In genomic region chr22:26610072-26610958, GRCh38 we compare ENCODE assay signal across 9 cellular contexts. TPM values are rescaled to one million over a fixed set of nuclear protein-coding genes. Genes with fewer than 3 reads are reported as not detected.
DNase-seq lines count a peak whose midpoint lies in the region; ATAC-seq, FAIRE-seq and TF ChIP-seq lines count a peak whose summit lies in the region.
"Had no signal": no experiment of that assay in that cellular context is flagged by ENCODE, and none has a peak within 500 bp of the region (broad histone marks: within the 10 kb centered on the region; RNA-seq: fewer than 3 reads in every experiment).

No MANE protein-coding gene starts in this region.

- peaks cover 7% of the 10 kb centered on the region for H3K27me3 Mint-ChIP-seq in glutamatergic neuron (ENCODE audit: unreplicated experiment)

- no peak for FAIRE-seq in A549 (lab: Jason Lieb, UNC)
- FAIRE-seq in RCC 7860 (lab: Jason Lieb, UNC) = peak; percentile 87
- FAIRE-seq: colon had no signal

- H3K27ac ChIP-seq in A549 = no peak overlapping the region

- TF ChIP-seq POLR2A in A549 (IDR thresholded peaks at IDR 0.05; ENCODE audit: low read length) = no peak

- H3K4me1 ChIP-seq in A549 (no peaks in the 10 kb centered on the region; the same call in 2 of the 3 replicates), skeletal muscle satellite cell (ENCODE audit: control insufficient read depth, insufficient read depth, low read length) (peaks cover 25% of the 10 kb centered on the region)

- peaks cover under 1% of the 10 kb centered on the region for H3K9me3 Mint-ChIP-seq in glutamatergic neuron (ENCODE audit: unreplicated experiment)

- TF ChIP-seq CTCF in A549 (IDR thresholded peaks at IDR 0.05) (no peak), cardiac fibroblast (IDR thresholded peaks at IDR 0.05; ENCODE audit: low read depth, low read length) (no peak), glutamatergic neuron (IDR thresholded peaks at IDR 0.05; ENCODE audit: partially characterized antibody, unreplicated experiment) (no peak)

- H3K27me3 ChIP-seq in skeletal muscle satellite cell (ENCODE audit: control insufficient read depth, insufficient read depth, low read length) = peaks cover 22% of the 10 kb centered on the region

- no peak overlapping the region for H3K4me3 Mint-ChIP-seq in glutamatergic neuron (ENCODE audit: unreplicated experiment)

- peak overlapping the region; percentile 53 for H3K9ac ChIP-seq in skeletal muscle satellite cell (ENCODE audit: low read depth, low read length)

- no peaks in the 10 kb centered on the region for H3K36me3 Mint-ChIP-seq in glutamatergic neuron (ENCODE audit: unreplicated experiment)

- WGBS in A549 (ENCODE audit: missing lambda C conversion rate) = 52% methylated on average over 12 of the region's 12 CpGs

- TF ChIP-seq RAD21 in A549 (conservative IDR thresholded peaks at IDR 0.05 in 1 of 2, IDR thresholded peaks at IDR 0.05 in 1 of 2) = no peak

- DNase-seq in A549 (ENCODE audit: low read depth in 1 of 2, low spot score in 1 of 2) (no peak), RCC 7860 (ENCODE audit: low spot score) (peak; percentile 86), cardiac fibroblast (ENCODE audit: low read depth in 2 of 2) (peak; percentile 86 to 95), glutamatergic neuron (no peak), islet precursor cell (no peak)

- peaks cover 7% of the 10 kb centered on the region for H3K4me1 Mint-ChIP-seq in glutamatergic neuron (ENCODE audit: low read depth, unreplicated experiment)

- no peak for TF ChIP-seq EP300 in A549 (IDR thresholded peaks at IDR 0.05)

- H3K36me3 ChIP-seq in skeletal muscle satellite cell (ENCODE audit: insufficient read depth, low read length) = no peaks in the 10 kb centered on the region

- POLR2A ChIA-PET in A549 (lab: Yijun Ruan, JAX) = no interaction called here

- H3K4me2 ChIP-seq in A549 = no peak overlapping the region
- peak overlapping the region; percentile 51 for H3K4me2 ChIP-seq in skeletal muscle satellite cell (ENCODE audit: low read length)

- H3K4me3 ChIP-seq in A549 = no peak overlapping the region
- H3K4me3 ChIP-seq in cardiac fibroblast (replicated peaks in 1 of 2; ENCODE audit: low read depth in 2 of 2, low read length in 2 of 2) = no peak overlapping the region
- no peak overlapping the region for H3K4me3 ChIP-seq in skeletal muscle satellite cell (ENCODE audit: low read length)

- ATAC-seq in A549 (peak; percentile 37 to 39; a peak in 3 of 6 replicates), GM18519 (IDR thresholded peaks at IDR 0.05; ENCODE audit: low FRiP score, unreplicated experiment) (peak; percentile 71), HG02885 (IDR thresholded peaks at IDR 0.05; ENCODE audit: poor library complexity, unreplicated experiment) (peak; percentile 88)

- H3K27ac Mint-ChIP-seq in glutamatergic neuron (ENCODE audit: unreplicated experiment) = no peak overlapping the region

- CTCF ChIA-PET in A549 (lab: Yijun Ruan, JAX) = interaction anchor here (1.3 kb wide), 1 partner anchor 108 kb away, joined by 3 read pairs; no protein-coding TSS in a partner anchor

- no peaks in the 10 kb centered on the region for H3K9me3 ChIP-seq in A549
- H3K9me3 ChIP-seq in skeletal muscle satellite cell (replicated peaks; ENCODE audit: low read length) = no peaks in the 10 kb centered on the region

TF ChIP-seq in A549, 52 proteins besides CTCF, POLR2A, EP300 and RAD21:
- no peak for TF ChIP-seq RNF2 (IDR thresholded peaks at IDR 0.05; ENCODE audit: borderline replicate concordance, low read depth)
- TF ChIP-seq ZNF302 (CRISPR knock-in tag; IDR thresholded peaks at IDR 0.05) = no peak
- TF ChIP-seq MYC (IDR thresholded peaks at IDR 0.05; ENCODE audit: borderline replicate concordance, low read length) = no peak
- TF ChIP-seq RARB (CRISPR knock-in tag; IDR thresholded peaks at IDR 0.05) = no peak
- TF ChIP-seq ZC3H11A (IDR thresholded peaks at IDR 0.05) = no peak
- no peak for TF ChIP-seq SMC3 (IDR thresholded peaks at IDR 0.05)
- TF ChIP-seq FOSL2 (IDR thresholded peaks at IDR 0.05) = no peak
- TF ChIP-seq FOSL2 (CRISPR knock-in tag; IDR thresholded peaks at IDR 0.05) = no peak
- TF ChIP-seq FOXS1 (CRISPR knock-in tag; IDR thresholded peaks at IDR 0.05) = no peak
- TF ChIP-seq KDM1A (IDR thresholded peaks at IDR 0.05; ENCODE audit: low read depth) = no peak
- no peak for TF ChIP-seq ESRRA (IDR thresholded peaks at IDR 0.05; ENCODE audit: borderline replicate concordance, low read length)
- no peak for TF ChIP-seq HES2 (IDR thresholded peaks at IDR 0.05)
- TF ChIP-seq ELK1 (IDR thresholded peaks at IDR 0.05; ENCODE audit: low read depth, low read length) = no peak
- TF ChIP-seq PBX3 (IDR thresholded peaks at IDR 0.05) = no peak
- no peak for TF ChIP-seq TP53 (CRISPR knock-in tag; IDR thresholded peaks at IDR 0.05)
- no peak for TF ChIP-seq NPAS2 (CRISPR knock-in tag; IDR thresholded peaks at IDR 0.05; ENCODE audit: borderline replicate concordance)
- TF ChIP-seq ATOH8 (CRISPR knock-in tag; IDR thresholded peaks at IDR 0.05; ENCODE audit: low read depth) = no peak
- TF ChIP-seq FOSB (CRISPR knock-in tag; IDR thresholded peaks at IDR 0.05) = no peak

RNA-seq across cellular contexts. Expression of gene CRYBB1, which starts 7.5 kb away (rescaled TPM):
- polyA plus RNA-seq in A549 (2011; rRNA removed) (not detected in 2 replicates), A549 (2017; fragmentation: RNase III; extraction: RNeasy Plus Mini Kit Qiagen cat#74134 plus additional on column Dnase treatment) (not detected in 3 replicates)
- not detected in 2 replicates for polyA plus RNA-seq in A549 (2012; cell fraction: cytosol; rRNA removed)
- not detected in 2 replicates for polyA plus RNA-seq in A549 (2012; cell fraction: nucleus; rRNA removed)
- not detected in 2 replicates for polyA minus RNA-seq in A549 (2011; rRNA and poly(A)+ RNA removed)
- not detected in 2 replicates for total RNA-seq in skeletal muscle satellite cell (2012; rRNA removed)
- total RNA-seq in glutamatergic neuron (ENCODE audit: unreplicated experiment) = not detected

RNA-seq across cellular contexts. Expression of gene CRYBA4, which starts 11.4 kb away (rescaled TPM):
- polyA plus RNA-seq in A549 (2011; rRNA removed) (not detected in 2 replicates), A549 (2017; fragmentation: RNase III; extraction: RNeasy Plus Mini Kit Qiagen cat#74134 plus additional on column Dnase treatment) (not detected in 3 replicates)
- not detected in 2 replicates for polyA plus RNA-seq in A549 (2012; cell fraction: cytosol; rRNA removed)
- not detected in 2 replicates for polyA plus RNA-seq in A549 (2012; cell fraction: nucleus; rRNA removed)
- polyA minus RNA-seq in A549 (2011; rRNA and poly(A)+ RNA removed) = not detected in 2 replicates
- total RNA-seq in skeletal muscle satellite cell (2012; rRNA removed) = not detected in 2 replicates
- total RNA-seq in glutamatergic neuron (ENCODE audit: unreplicated experiment) = not detected

RNA-seq across cellular contexts. Expression of gene TPST2, which starts 20.4 kb away (rescaled TPM):
- polyA plus RNA-seq in A549 (2011; rRNA removed) (10.5 and 13.6 TPM in 2 replicates), A549 (2017; fragmentation: RNase III; extraction: RNeasy Plus Mini Kit Qiagen cat#74134 plus additional on column Dnase treatment) (6.9 to 10.3 TPM (median 7.0 TPM) in 3 replicates)
- 19.0 and 24.9 TPM in 2 replicates for polyA plus RNA-seq in A549 (2012; cell fraction: cytosol; rRNA removed)
- 15.5 and 24.9 TPM in 2 replicates for polyA plus RNA-seq in A549 (2012; cell fraction: nucleus; rRNA removed)
- polyA minus RNA-seq in A549 (2011; rRNA and poly(A)+ RNA removed) = 9.5 and 10.9 TPM in 2 replicates
- total RNA-seq in skeletal muscle satellite cell (2012; rRNA removed) = 15.3 and 17.0 TPM in 2 replicates
- 10.6 TPM for total RNA-seq in glutamatergic neuron (ENCODE audit: unreplicated experiment)

RNA-seq across cellular contexts. Expression of gene MIAT, which starts 47.1 kb away (rescaled TPM):
- polyA plus RNA-seq in A549 (2011; rRNA removed) (2.2 and 3.1 TPM in 2 replicates), A549 (2017; fragmentation: RNase III; extraction: RNeasy Plus Mini Kit Qiagen cat#74134 plus additional on column Dnase treatment) (1.1 to 2.2 TPM (median 1.5 TPM) in 3 replicates)
- polyA plus RNA-seq in A549 (2012; cell fraction: cytosol; rRNA removed) = 0.36 and 0.48 TPM in 2 replicates
- 2.7 and 4.2 TPM in 2 replicates for polyA plus RNA-seq in A549 (2012; cell fraction: nucleus; rRNA removed)
- polyA minus RNA-seq in A549 (2011; rRNA and poly(A)+ RNA removed) = 3.3 and 5.2 TPM in 2 replicates
- 0.25 and 0.44 TPM in 2 replicates for total RNA-seq in skeletal muscle satellite cell (2012; rRNA removed)
- total RNA-seq in glutamatergic neuron (ENCODE audit: unreplicated experiment) = 1,100 TPM

Comparison
In these comparisons a context has a peak if more than half of its experiments do, and no peak if none do; other contexts are left out.
1. ATAC-seq: peak in every context shown above with its lines; median percentile 88 in HG02885; 71 in GM18519; 38 in A549.
2. DNase-seq: peak in RCC 7860 (single experiment) and cardiac fibroblast (2 of 2); none in A549 (0 of 2), glutamatergic neuron (single experiment) and islet precursor cell (single experiment).